Comparison of ENCODE assay signal across 17 cellular contexts in the genomic region with DNA sequence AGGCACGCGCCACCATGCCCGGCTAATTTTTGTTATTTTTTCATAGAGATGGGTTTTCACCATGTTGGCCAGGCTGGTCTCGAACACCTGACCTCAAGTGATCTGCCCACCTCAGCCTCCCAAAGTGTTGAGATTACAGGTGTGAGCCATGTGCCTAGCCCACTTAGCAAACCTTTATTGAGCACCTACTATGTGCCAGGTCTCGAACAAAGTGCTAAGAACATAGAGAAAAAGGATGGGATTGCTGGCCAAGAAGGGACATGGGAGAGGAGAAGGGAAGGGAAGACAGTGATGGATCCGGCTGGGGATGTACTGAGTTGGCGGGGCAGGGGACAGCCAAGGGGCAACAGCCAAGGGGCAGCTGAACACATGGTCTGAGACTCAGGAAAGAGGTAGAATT. TPM values are rescaled to one million over a fixed set of nuclear protein-coding genes. Genes with fewer than 3 reads are reported as not detected.
DNase-seq lines count a peak whose midpoint lies in the region; ATAC-seq, FAIRE-seq and TF ChIP-seq lines count a peak whose summit lies in the region.
"Had no signal": no experiment of that assay in that cellular context is flagged by ENCODE, and none has a peak within 500 bp of the region (broad histone marks: within the 10 kb centered on the region; RNA-seq: fewer than 3 reads in every experiment).

No MANE protein-coding gene starts in this region.

- H3K4me1 Mint-ChIP-seq in CD4-positive, alpha-beta memory T cell = peaks cover 21 to 35% (median 26%) of the 10 kb centered on the region in 4 donors
- peaks cover 19% of the 10 kb centered on the region for H3K4me1 Mint-ChIP-seq in activated naive CD8-positive, alpha-beta T cell treated with anti-CD3 and anti-CD28 coated beads for 36 hours
- peaks cover 24% of the 10 kb centered on the region for H3K4me1 Mint-ChIP-seq in neural crest cell

- no peaks in the 10 kb centered on the region for H3K36me3 Mint-ChIP-seq in CD4-positive, alpha-beta memory T cell
- H3K36me3 Mint-ChIP-seq in activated naive CD8-positive, alpha-beta T cell treated with anti-CD3 and anti-CD28 coated beads for 36 hours = no peaks in the 10 kb centered on the region
- no peaks in the 10 kb centered on the region for H3K36me3 Mint-ChIP-seq in neural crest cell (ENCODE audit: low read depth)
- H3K36me3 Mint-ChIP-seq: activated CD8-positive, alpha-beta memory T cell treated with anti-CD3 and anti-CD28 coated beads, Interleukin-2, amount 10 ng/mL, durations not matched to agents 7 days and 5 days had no signal

- ATAC-seq in A549 = no peak
- ATAC-seq: activated CD8-positive, alpha-beta memory T cell treated with anti-CD3 and anti-CD28 coated beads, Interleukin-2, amount 10 ng/mL, durations not matched to agents 7 days and 5 days had no signal

- TF ChIP-seq CTCF in A549 (IDR thresholded peaks at IDR 0.05) (no peak), neural crest cell (conservative IDR thresholded peaks at IDR 0.05) (no peak)

- TF ChIP-seq RAD21 in A549 (conservative IDR thresholded peaks at IDR 0.05 in 1 of 2, IDR thresholded peaks at IDR 0.05 in 1 of 2) = no peak

- intact Hi-C loops in CD4-positive, alpha-beta memory T cell (cut with micrococcal nuclease) = no loop called here

- H3K9me3 Mint-ChIP-seq in CD4-positive, alpha-beta memory T cell = no peaks in the 10 kb centered on the region
- H3K9me3 Mint-ChIP-seq in activated naive CD8-positive, alpha-beta T cell treated with anti-CD3 and anti-CD28 coated beads for 36 hours = no peaks in the 10 kb centered on the region
- H3K9me3 Mint-ChIP-seq in neural crest cell = no peaks in the 10 kb centered on the region
- H3K9me3 Mint-ChIP-seq: dendritic cell treated with granulocyte-macrophage colony-stimulating factor and Interleukin-4, amounts not matched to agents 40 ng/mL and 50 ng/mL, for 4 days had no signal

- WGBS in A549 (ENCODE audit: missing lambda C conversion rate) = 92% methylated on average over 7 of the region's 7 CpGs

- no peak overlapping the region for H3K4me2 ChIP-seq in A549

- CTCF ChIA-PET in A549 (lab: Yijun Ruan, JAX) = interaction anchor here (0.6 to 15.0 kb wide), 13 partner anchors 13 to 356 kb away, joined by 3 to 699 read pairs (median 14); a partner anchor contains a TSS
- CTCF ChIA-PET in CD4-positive, alpha-beta memory T cell (lab: Charles Lee; ENCODE audit: partially characterized antibody) = interaction anchor here (0.6 to 20.9 kb wide), 13 partner anchors 11 to 445 kb away, joined by 4 to 1081 read pairs (median 28); a partner anchor contains a TSS

- peak overlapping the region in 5 of 8 donors; percentile 2 to 67 (median 34) for H3K4me3 Mint-ChIP-seq in CD4-positive, alpha-beta memory T cell
- H3K4me3 Mint-ChIP-seq in activated naive CD8-positive, alpha-beta T cell treated with anti-CD3 and anti-CD28 coated beads for 36 hours = no peak overlapping the region
- H3K4me3 Mint-ChIP-seq in neural crest cell = no peak overlapping the region

- no peak overlapping the region for H3K4me3 ChIP-seq in A549
- H3K4me3 ChIP-seq in CD4-positive, alpha-beta memory T cell (ENCODE audit: low read length in 2 of 2) = no peak overlapping the region

- H3K4me1 ChIP-seq in A549 = peaks cover 33% of the 10 kb centered on the region
- H3K4me1 ChIP-seq in CD4-positive, alpha-beta memory T cell (ENCODE audit: insufficient read depth, low read length) = peaks cover 19% of the 10 kb centered on the region

- TF ChIP-seq POLR2A in A549 (IDR thresholded peaks at IDR 0.05; ENCODE audit: low read length) (no peak), H54 (IDR thresholded peaks at IDR 0.05; ENCODE audit: low read depth, low read length) (no peak)

- FAIRE-seq in A549 (lab: Jason Lieb, UNC) = no peak
- no peak for FAIRE-seq in H54 (lab: Jason Lieb, UNC)

- TF ChIP-seq EP300 in A549 (IDR thresholded peaks at IDR 0.05) = no peak

- no peaks in the 10 kb centered on the region for H3K27me3 ChIP-seq in CD4-positive, alpha-beta memory T cell (ENCODE audit: insufficient read depth, low read length)
- H3K27me3 ChIP-seq: heart left ventricle had no signal

- no peaks in the 10 kb centered on the region for H3K27me3 Mint-ChIP-seq in CD4-positive, alpha-beta memory T cell
- H3K27me3 Mint-ChIP-seq in activated naive CD8-positive, alpha-beta T cell treated with anti-CD3 and anti-CD28 coated beads for 36 hours = no peaks in the 10 kb centered on the region
- no peaks in the 10 kb centered on the region for H3K27me3 Mint-ChIP-seq in neural crest cell (ENCODE audit: low read depth)
- H3K27me3 Mint-ChIP-seq: activated CD8-positive, alpha-beta memory T cell treated with anti-CD3 and anti-CD28 coated beads, Interleukin-2, amount 10 ng/mL, durations not matched to agents 7 days and 5 days had no signal

- POLR2A ChIA-PET in A549 (lab: Yijun Ruan, JAX) = interaction anchor here (2.3 to 2.5 kb wide), 2 partner anchors 59 to 77 kb away, joined by 10 to 26 read pairs; a partner anchor contains a TSS
- POLR2A ChIA-PET in CD4-positive, alpha-beta memory T cell (lab: Charles Lee; ENCODE audit: partially characterized antibody) = interaction anchor here (0.7 to 17.8 kb wide), 8 partner anchors 17 to 152 kb away, joined by 3 to 616 read pairs (median 12); a partner anchor contains a TSS

- no peaks in the 10 kb centered on the region for H3K36me3 ChIP-seq in CD4-positive, alpha-beta memory T cell (ENCODE audit: insufficient read depth, low read length)
- H3K36me3 ChIP-seq: heart left ventricle, spleen had no signal

- no peaks in the 10 kb centered on the region for H3K9me3 ChIP-seq in A549
- H3K9me3 ChIP-seq in CD4-positive, alpha-beta memory T cell (ENCODE audit: control insufficient read depth in 1 of 2, low read length in 2 of 2) = no peaks in the 10 kb centered on the region
- H3K9me3 ChIP-seq: heart left ventricle, spleen had no signal

- peak overlapping the region; percentile 91 to 95 for H3K27ac ChIP-seq in A549
- no peak overlapping the region for H3K27ac ChIP-seq in CD4-positive, alpha-beta memory T cell (ENCODE audit: low read depth, low read length)

- DNase-seq in A549 (ENCODE audit: low read depth in 1 of 2, low spot score in 1 of 2) = no peak
- DNase-seq in CD4-positive, alpha-beta memory T cell = no peak
- no peak for DNase-seq in activated naive CD8-positive, alpha-beta T cell treated with anti-CD3 and anti-CD28 coated beads for 36 hours
- no peak for DNase-seq in neural crest cell (ENCODE audit: low read depth, low spot score)
- DNase-seq in H54 (ENCODE audit: insufficient read length, low spot score) = no peak
- DNase-seq in dermis blood vessel endothelial cell = no peak
- DNase-seq in SHP77 treated with DMSO at 0.1 percent for 48 hours (lab: John Stamatoyannopoulos, UW) = no peak
- DNase-seq: activated CD4-positive, CD25-positive, alpha-beta regulatory T cell treated with anti-CD3 and anti-CD28 coated beads, Interleukin-2, amount 50 U/mL, for 72 hours; activated CD8-positive, alpha-beta memory T cell treated with anti-CD3 and anti-CD28 coated beads, Interleukin-2, amount 10 ng/mL, durations not matched to agents 7 days and 5 days; COR-L47; DND-41; NCI-H1105 treated with DMSO at 0.1 percent for 48 hours; retina; spleen; stimulated activated CD4-positive, alpha-beta T cell treated with anti-CD3 and anti-CD28 coated beads, Interleukin-4, amount 100 ng/mL, for 24 hours had no signal

- H3K27ac Mint-ChIP-seq in CD4-positive, alpha-beta memory T cell = peak overlapping the region in 6 of 7 donors; percentile 27 to 97 (median 79)
- peak overlapping the region; percentile 11 for H3K27ac Mint-ChIP-seq in activated naive CD8-positive, alpha-beta T cell treated with anti-CD3 and anti-CD28 coated beads for 36 hours
- H3K27ac Mint-ChIP-seq in neural crest cell (ENCODE audit: unreplicated experiment) = peak overlapping the region; percentile 75

TF ChIP-seq in A549, 52 proteins besides CTCF, POLR2A, EP300 and RAD21:
- no peak for TF ChIP-seq EHF (CRISPR knock-in tag; IDR thresholded peaks at IDR 0.05)
- TF ChIP-seq TFCP2L1 (CRISPR knock-in tag; IDR thresholded peaks at IDR 0.05) = no peak
- no peak for TF ChIP-seq MAZ (IDR thresholded peaks at IDR 0.05; ENCODE audit: borderline replicate concordance, low read depth, low read length)
- TF ChIP-seq BHLHE40 (IDR thresholded peaks at IDR 0.05; ENCODE audit: low read depth, low read length) = no peak
- TF ChIP-seq JUN (IDR thresholded peaks at IDR 0.05) = no peak
- no peak for TF ChIP-seq FOSL2 (IDR thresholded peaks at IDR 0.05)
- no peak for TF ChIP-seq FOSL2 (CRISPR knock-in tag; IDR thresholded peaks at IDR 0.05)
- TF ChIP-seq, protein P1, sequence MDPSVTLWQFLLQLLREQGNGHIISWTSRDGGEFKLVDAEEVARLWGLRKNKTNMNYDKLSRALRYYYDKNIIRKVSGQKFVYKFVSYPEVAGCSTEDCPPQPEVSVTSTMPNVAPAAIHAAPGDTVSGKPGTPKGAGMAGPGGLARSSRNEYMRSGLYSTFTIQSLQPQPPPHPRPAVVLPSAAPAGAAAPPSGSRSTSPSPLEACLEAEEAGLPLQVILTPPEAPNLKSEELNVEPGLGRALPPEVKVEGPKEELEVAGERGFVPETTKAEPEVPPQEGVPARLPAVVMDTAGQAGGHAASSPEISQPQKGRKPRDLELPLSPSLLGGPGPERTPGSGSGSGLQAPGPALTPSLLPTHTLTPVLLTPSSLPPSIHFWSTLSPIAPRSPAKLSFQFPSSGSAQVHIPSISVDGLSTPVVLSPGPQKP (IDR thresholded peaks at IDR 0.05; ENCODE audit: low read depth, low read length) = no peak
- TF ChIP-seq RCOR1 (IDR thresholded peaks at IDR 0.05; ENCODE audit: low read depth, low read length) = no peak
- TF ChIP-seq CBX2 (IDR thresholded peaks at IDR 0.05; ENCODE audit: borderline replicate concordance, low read depth) = no peak

RNA-seq across cellular contexts. Expression of a gene that starts 55.6 kb away (rescaled TPM):
- polyA plus RNA-seq in A549 (2011; rRNA removed) (979 and 1,292 TPM in 2 replicates), A549 (2017; fragmentation: RNase III; extraction: RNeasy Plus Mini Kit Qiagen cat#74134 plus additional on column Dnase treatment) (1,260 to 1,335 TPM (median 1,329 TPM) in 3 replicates)
- polyA plus RNA-seq in A549 (2012; cell fraction: cytosol; rRNA removed) = 858 and 1,073 TPM in 2 replicates
- 136 and 263 TPM in 2 replicates for polyA plus RNA-seq in A549 (2012; cell fraction: nucleus; rRNA removed)
- polyA minus RNA-seq in A549 (2011; rRNA and poly(A)+ RNA removed) = 305 and 306 TPM in 2 replicates
- 1,000 to 10,000 TPM; 1,919 to 2,088 TPM for total RNA-seq in CD4-positive, alpha-beta memory T cell
- 1,000 to 10,000 TPM; 1,255 to 1,467 TPM for polyA plus RNA-seq in CD4-positive, alpha-beta memory T cell
- 1,000 to 10,000 TPM; 1,457 to 1,518 TPM for total RNA-seq in activated naive CD8-positive, alpha-beta T cell treated with anti-CD3 and anti-CD28 coated beads for 36 hours
- total RNA-seq in neural crest cell (1,184 and 1,252 TPM in 2 replicates), dermis blood vessel endothelial cell (871 and 1,099 TPM in 2 replicates)

Comparison
In these comparisons a context has a peak if more than half of its experiments do, and no peak if none do; other contexts are left out.
1. H3K27ac Mint-ChIP-seq: peak in every context shown above with its lines; median percentile 79 in CD4-positive, alpha-beta memory T cell; 75 in neural crest cell; 11 in activated naive CD8-positive, alpha-beta T cell treated with anti-CD3 and anti-CD28 coated beads for 36 hours.
2. H3K4me3 Mint-ChIP-seq: peak in CD4-positive, alpha-beta memory T cell (5 of 8); none in activated naive CD8-positive, alpha-beta T cell treated with anti-CD3 and anti-CD28 coated beads for 36 hours (single experiment) and neural crest cell (single experiment).